In the genomic region with DNA sequence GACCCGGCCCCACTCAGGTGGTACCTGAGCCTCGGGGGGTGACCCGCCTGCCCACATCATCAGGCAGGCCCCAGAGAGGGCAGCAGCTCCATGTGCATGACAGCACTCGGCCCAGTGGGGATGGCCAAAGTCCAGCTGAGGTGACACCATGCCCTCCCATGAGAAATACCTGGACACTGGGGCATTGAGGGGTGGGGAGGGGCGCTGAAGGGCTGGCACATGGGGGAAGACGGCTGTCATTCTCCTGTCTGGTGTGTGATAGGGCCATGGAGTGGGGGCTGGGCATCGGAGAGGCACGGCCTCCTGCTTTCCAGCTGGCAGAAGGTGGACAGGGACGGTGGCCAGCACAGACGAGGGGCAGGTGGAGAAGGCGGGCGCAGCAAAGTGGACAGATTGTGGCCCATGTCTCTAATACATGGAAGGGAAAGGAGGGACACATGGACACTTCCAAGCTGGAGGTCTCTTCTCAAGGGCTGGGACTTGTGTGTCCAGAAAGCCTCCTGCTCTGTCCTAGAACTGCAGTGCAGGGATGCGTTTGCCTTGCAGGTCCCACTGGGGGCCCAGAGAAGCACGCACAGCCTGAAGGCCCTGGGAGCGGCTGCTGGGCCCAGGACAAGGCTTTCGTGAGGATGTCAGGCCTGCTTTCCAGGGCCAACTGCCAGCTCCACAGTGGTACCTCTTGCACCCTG, we compare ENCODE assay signal across 13 cellular contexts.
DNase-seq lines count a peak whose midpoint lies in the region; ATAC-seq and TF ChIP-seq lines count a peak whose summit lies in the region.
"Had no signal": no experiment of that assay in that cellular context is flagged by ENCODE, and none has a peak within 500 bp of the region (broad histone marks: within the 10 kb centered on the region; RNA-seq: fewer than 3 reads in every experiment).

No MANE protein-coding gene starts in this region.

- intact Hi-C loops in cardiac septum (cut with DNase I): no loop called here
- intact Hi-C loops in left ventricle myocardium inferior (cut with micrococcal nuclease): no loop called here
- intact Hi-C loops in aorta (cut with DNase I): no loop called here
- intact Hi-C loops in activated CD4-positive, alpha-beta T cell treated with anti-CD3 and anti-CD28 coated beads for 36 hours (cut with DNase I, micrococcal nuclease): no loop called here

- no peak overlapping the region for H3K27ac Mint-ChIP-seq in osteocyte (ENCODE audit: unreplicated experiment)
- H3K27ac Mint-ChIP-seq in activated CD4-positive, alpha-beta T cell treated with anti-CD3 and anti-CD28 coated beads for 36 hours: no peak overlapping the region
- no peak overlapping the region for H3K27ac Mint-ChIP-seq in stimulated activated memory B cell treated with anti-CD40 and anti-IgM and Interleukin-4, amounts not matched to agents 10 μg/mL and 1 μg/mL and 100 μg/mL, for 72 hours

- no peaks in the 10 kb centered on the region for H3K27me3 Mint-ChIP-seq in osteocyte (ENCODE audit: unreplicated experiment)
- no peaks in the 10 kb centered on the region for H3K27me3 Mint-ChIP-seq in activated CD4-positive, alpha-beta T cell treated with anti-CD3 and anti-CD28 coated beads for 36 hours
- H3K27me3 Mint-ChIP-seq in stimulated activated memory B cell treated with anti-CD40 and anti-IgM and Interleukin-4, amounts not matched to agents 10 μg/mL and 1 μg/mL and 100 μg/mL, for 72 hours: peaks cover 14% of the 10 kb centered on the region

- TF ChIP-seq CTCF in left ventricle myocardium inferior (IDR thresholded peaks at IDR 0.05; ENCODE audit: borderline replicate concordance): no peak
- TF ChIP-seq CTCF in coronary artery (IDR thresholded peaks at IDR 0.05): no peak
- TF ChIP-seq CTCF in osteocyte (IDR thresholded peaks at IDR 0.05): no peak

- CTCF ChIA-PET in activated CD4-positive, alpha-beta T cell treated with anti-CD3 and anti-CD28 coated beads for 36 hours (lab: Charles Lee): no interaction called here

- H3K4me1 ChIP-seq in left ventricle myocardium inferior (no peaks in the 10 kb centered on the region), aorta (ENCODE audit: control insufficient read depth in 1 of 2, insufficient read depth in 2 of 2, low read length in 2 of 2) (no peaks in the 10 kb centered on the region)

- H3K27me3 ChIP-seq in left ventricle myocardium inferior (ENCODE audit: low read depth) (peaks cover 41% of the 10 kb centered on the region), aorta (ENCODE audit: control insufficient read depth in 1 of 2, insufficient read depth in 2 of 2, low read length in 1 of 2) (no peaks in the 10 kb centered on the region)

- no peak overlapping the region for H3K4me3 ChIP-seq in left ventricle myocardium inferior
- no peak overlapping the region for H3K4me3 ChIP-seq in coronary artery
- H3K4me3 ChIP-seq in aorta (ENCODE audit: low read length in 2 of 2): no peak overlapping the region

- DNase-seq in cardiac septum (ENCODE audit: low spot score) (peak; percentile 51), left ventricle myocardium inferior (no peak), coronary artery (ENCODE audit: low spot score) (peak; percentile 67), osteocyte (ENCODE audit: extremely low spot score, unreplicated experiment) (peak; percentile 81), aorta (peak; percentile 38 to 61), NCI-H128 (lab: John Stamatoyannopoulos, UW; ENCODE audit: unreplicated experiment) (no peak)
- no peak for DNase-seq in activated CD4-positive, alpha-beta T cell treated with anti-CD3 and anti-CD28 coated beads for 36 hours
- DNase-seq: AML-193, MV-4-11, NCI-H1436 treated with DMSO at 0.1 percent for 48 hours, NCI-H345, OCI-M1 had no signal

- WGBS in aorta, 2 donors: 90 to 93% methylated on average over 16 of the region's 16 CpGs

- H3K27ac ChIP-seq in left ventricle myocardium inferior (replicated peaks): no peak overlapping the region
- H3K27ac ChIP-seq in coronary artery: no peak overlapping the region
- no peak overlapping the region for H3K27ac ChIP-seq in aorta (ENCODE audit: low read depth in 1 of 2, low read length in 2 of 2)

- H3K9me3 ChIP-seq in left ventricle myocardium inferior (replicated peaks) (no peaks in the 10 kb centered on the region), aorta (ENCODE audit: control insufficient read depth, low read length) (no peaks in the 10 kb centered on the region)

- H3K36me3 Mint-ChIP-seq in osteocyte (ENCODE audit: unreplicated experiment): no peaks in the 10 kb centered on the region
- no peaks in the 10 kb centered on the region for H3K36me3 Mint-ChIP-seq in activated CD4-positive, alpha-beta T cell treated with anti-CD3 and anti-CD28 coated beads for 36 hours (ENCODE audit: low read depth)
- H3K36me3 Mint-ChIP-seq in stimulated activated memory B cell treated with anti-CD40 and anti-IgM and Interleukin-4, amounts not matched to agents 10 μg/mL and 1 μg/mL and 100 μg/mL, for 72 hours: no peaks in the 10 kb centered on the region

- H3K36me3 ChIP-seq in left ventricle myocardium inferior (no peaks in the 10 kb centered on the region), aorta (ENCODE audit: control insufficient read depth in 1 of 2, insufficient read depth in 2 of 2, low read length in 1 of 2) (no peaks in the 10 kb centered on the region)

- H3K4me3 Mint-ChIP-seq in osteocyte (ENCODE audit: unreplicated experiment): no peak overlapping the region
- H3K4me3 Mint-ChIP-seq in activated CD4-positive, alpha-beta T cell treated with anti-CD3 and anti-CD28 coated beads for 36 hours: no peak overlapping the region
- no peak overlapping the region for H3K4me3 Mint-ChIP-seq in stimulated activated memory B cell treated with anti-CD40 and anti-IgM and Interleukin-4, amounts not matched to agents 10 μg/mL and 1 μg/mL and 100 μg/mL, for 72 hours

- H3K9me3 Mint-ChIP-seq in osteocyte (ENCODE audit: unreplicated experiment): no peaks in the 10 kb centered on the region
- no peaks in the 10 kb centered on the region for H3K9me3 Mint-ChIP-seq in activated CD4-positive, alpha-beta T cell treated with anti-CD3 and anti-CD28 coated beads for 36 hours (ENCODE audit: low read depth)
- H3K9me3 Mint-ChIP-seq in stimulated activated memory B cell treated with anti-CD40 and anti-IgM and Interleukin-4, amounts not matched to agents 10 μg/mL and 1 μg/mL and 100 μg/mL, for 72 hours: peaks cover 5% of the 10 kb centered on the region

- no peak for ATAC-seq in aorta (ENCODE audit: low FRiP score)
- ATAC-seq in activated CD4-positive, alpha-beta T cell treated with anti-CD3 and anti-CD28 coated beads for 36 hours: no peak
- ATAC-seq in stimulated activated memory B cell treated with anti-CD40 and anti-IgM and Interleukin-4, amounts not matched to agents 10 μg/mL and 1 μg/mL and 100 μg/mL, for 72 hours: no peak

- POLR2A ChIA-PET in activated CD4-positive, alpha-beta T cell treated with anti-CD3 and anti-CD28 coated beads for 36 hours (lab: Charles Lee): no interaction called here

- no peaks in the 10 kb centered on the region for H3K4me1 Mint-ChIP-seq in osteocyte (ENCODE audit: unreplicated experiment)
- H3K4me1 Mint-ChIP-seq in activated CD4-positive, alpha-beta T cell treated with anti-CD3 and anti-CD28 coated beads for 36 hours: no peaks in the 10 kb centered on the region
- no peaks in the 10 kb centered on the region for H3K4me1 Mint-ChIP-seq in stimulated activated memory B cell treated with anti-CD40 and anti-IgM and Interleukin-4, amounts not matched to agents 10 μg/mL and 1 μg/mL and 100 μg/mL, for 72 hours

Comparison
In these comparisons a context has a peak if more than half of its experiments do, and no peak if none do; other contexts are left out.
1. DNase-seq: peak in cardiac septum (single experiment), coronary artery (single experiment), osteocyte (single experiment) and aorta (2 of 2); none in left ventricle myocardium inferior (single experiment), activated CD4-positive, alpha-beta T cell treated with anti-CD3 and anti-CD28 coated beads for 36 hours (single experiment) and NCI-H128 (single experiment).